1 cellular context compared by ENCODE assay signal in the genomic region with DNA sequence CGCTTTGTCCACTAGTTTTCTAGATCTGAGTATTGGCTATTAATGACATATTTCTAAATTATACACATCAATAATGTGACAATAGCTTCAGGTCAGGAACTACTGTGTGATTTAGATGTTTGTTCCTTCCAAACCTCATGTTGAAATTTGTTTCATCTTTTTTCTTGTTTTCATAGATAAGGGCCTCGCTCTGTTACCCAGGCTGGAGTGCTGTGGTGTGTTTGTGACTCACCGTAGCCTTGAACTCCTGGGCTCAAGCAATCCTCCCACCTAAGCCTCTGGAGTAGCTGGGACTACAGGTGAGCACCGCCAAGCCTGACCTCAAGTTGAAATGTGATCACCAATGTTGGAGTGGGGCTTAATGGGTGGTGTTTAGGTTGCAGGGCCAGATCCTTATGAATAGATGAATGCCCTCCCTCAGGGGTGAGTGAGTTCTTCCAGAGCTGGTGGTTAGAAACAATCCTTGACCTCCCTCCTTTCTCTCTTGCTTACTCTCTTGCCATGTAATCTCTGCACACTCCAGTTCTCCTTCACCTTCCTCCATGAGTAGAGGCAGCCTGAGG.
A peak's percentile ranks its signal among the peaks of the same experiment; 100 is the strongest.
TF ChIP-seq lines count a peak whose summit lies in the region.

No MANE protein-coding gene starts in this region.

TF ChIP-seq in HepG2, 621 proteins besides CTCF, POLR2A, EP300 and RAD21 (continued from another document and continues in another):
- TF ChIP-seq, protein P1, sequence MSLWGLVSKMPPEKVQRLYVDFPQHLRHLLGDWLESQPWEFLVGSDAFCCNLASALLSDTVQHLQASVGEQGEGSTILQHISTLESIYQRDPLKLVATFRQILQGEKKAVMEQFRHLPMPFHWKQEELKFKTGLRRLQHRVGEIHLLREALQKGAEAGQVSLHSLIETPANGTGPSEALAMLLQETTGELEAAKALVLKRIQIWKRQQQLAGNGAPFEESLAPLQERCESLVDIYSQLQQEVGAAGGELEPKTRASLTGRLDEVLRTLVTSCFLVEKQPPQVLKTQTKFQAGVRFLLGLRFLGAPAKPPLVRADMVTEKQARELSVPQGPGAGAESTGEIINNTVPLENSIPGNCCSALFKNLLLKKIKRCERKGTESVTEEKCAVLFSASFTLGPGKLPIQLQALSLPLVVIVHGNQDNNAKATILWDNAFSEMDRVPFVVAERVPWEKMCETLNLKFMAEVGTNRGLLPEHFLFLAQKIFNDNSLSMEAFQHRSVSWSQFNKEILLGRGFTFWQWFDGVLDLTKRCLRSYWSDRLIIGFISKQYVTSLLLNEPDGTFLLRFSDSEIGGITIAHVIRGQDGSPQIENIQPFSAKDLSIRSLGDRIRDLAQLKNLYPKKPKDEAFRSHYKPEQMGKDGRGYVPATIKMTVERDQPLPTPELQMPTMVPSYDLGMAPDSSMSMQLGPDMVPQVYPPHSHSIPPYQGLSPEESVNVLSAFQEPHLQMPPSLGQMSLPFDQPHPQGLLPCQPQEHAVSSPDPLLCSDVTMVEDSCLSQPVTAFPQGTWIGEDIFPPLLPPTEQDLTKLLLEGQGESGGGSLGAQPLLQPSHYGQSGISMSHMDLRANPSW (CRISPR knock-in tag; IDR thresholded peaks at IDR 0.05; ENCODE audit: borderline replicate concordance): no peak
- TF ChIP-seq BCL3 (CRISPR knock-in tag; IDR thresholded peaks at IDR 0.05): no peak
- TF ChIP-seq, protein P2, sequence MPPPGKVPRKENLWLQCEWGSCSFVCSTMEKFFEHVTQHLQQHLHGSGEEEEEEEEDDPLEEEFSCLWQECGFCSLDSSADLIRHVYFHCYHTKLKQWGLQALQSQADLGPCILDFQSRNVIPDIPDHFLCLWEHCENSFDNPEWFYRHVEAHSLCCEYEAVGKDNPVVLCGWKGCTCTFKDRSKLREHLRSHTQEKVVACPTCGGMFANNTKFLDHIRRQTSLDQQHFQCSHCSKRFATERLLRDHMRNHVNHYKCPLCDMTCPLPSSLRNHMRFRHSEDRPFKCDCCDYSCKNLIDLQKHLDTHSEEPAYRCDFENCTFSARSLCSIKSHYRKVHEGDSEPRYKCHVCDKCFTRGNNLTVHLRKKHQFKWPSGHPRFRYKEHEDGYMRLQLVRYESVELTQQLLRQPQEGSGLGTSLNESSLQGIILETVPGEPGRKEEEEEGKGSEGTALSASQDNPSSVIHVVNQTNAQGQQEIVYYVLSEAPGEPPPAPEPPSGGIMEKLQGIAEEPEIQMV (CRISPR knock-in tag; IDR thresholded peaks at IDR 0.05; ENCODE audit: low read depth): no peak
- peak; percentile 55; the same call in 1 of the 2 replicates for TF ChIP-seq MAX (IDR thresholded peaks at IDR 0.05)
- no peak for TF ChIP-seq HNRNPLL (IDR thresholded peaks at IDR 0.05; ENCODE audit: low read depth, low read length, poor library complexity, severe bottlenecking)
- TF ChIP-seq ZNF841 (CRISPR knock-in tag; IDR thresholded peaks at IDR 0.05; ENCODE audit: borderline replicate concordance): no peak
- TF ChIP-seq NFIB (CRISPR knock-in tag; IDR thresholded peaks at IDR 0.05; ENCODE audit: borderline replicate concordance): no peak
- TF ChIP-seq, protein P3, sequence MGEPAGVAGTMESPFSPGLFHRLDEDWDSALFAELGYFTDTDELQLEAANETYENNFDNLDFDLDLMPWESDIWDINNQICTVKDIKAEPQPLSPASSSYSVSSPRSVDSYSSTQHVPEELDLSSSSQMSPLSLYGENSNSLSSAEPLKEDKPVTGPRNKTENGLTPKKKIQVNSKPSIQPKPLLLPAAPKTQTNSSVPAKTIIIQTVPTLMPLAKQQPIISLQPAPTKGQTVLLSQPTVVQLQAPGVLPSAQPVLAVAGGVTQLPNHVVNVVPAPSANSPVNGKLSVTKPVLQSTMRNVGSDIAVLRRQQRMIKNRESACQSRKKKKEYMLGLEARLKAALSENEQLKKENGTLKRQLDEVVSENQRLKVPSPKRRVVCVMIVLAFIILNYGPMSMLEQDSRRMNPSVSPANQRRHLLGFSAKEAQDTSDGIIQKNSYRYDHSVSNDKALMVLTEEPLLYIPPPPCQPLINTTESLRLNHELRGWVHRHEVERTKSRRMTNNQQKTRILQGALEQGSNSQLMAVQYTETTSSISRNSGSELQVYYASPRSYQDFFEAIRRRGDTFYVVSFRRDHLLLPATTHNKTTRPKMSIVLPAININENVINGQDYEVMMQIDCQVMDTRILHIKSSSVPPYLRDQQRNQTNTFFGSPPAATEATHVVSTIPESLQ (CRISPR knock-in tag; conservative IDR thresholded peaks at IDR 0.05): no peak
- TF ChIP-seq SP5 (CRISPR knock-in tag; IDR thresholded peaks at IDR 0.05; ENCODE audit: borderline replicate concordance, low read depth): peak; percentile 71
- no peak; the same call in 1 of the 2 replicates for TF ChIP-seq ZBTB25 (CRISPR knock-in tag; IDR thresholded peaks at IDR 0.05)
- peak; percentile 68; the same call in 1 of the 2 replicates for TF ChIP-seq ZNF335 (CRISPR knock-in tag; IDR thresholded peaks at IDR 0.05)
- peak; percentile 95 for TF ChIP-seq PAXIP1 (CRISPR knock-in tag; conservative IDR thresholded peaks at IDR 0.05)
- no peak for TF ChIP-seq ZNF773 (CRISPR knock-in tag; IDR thresholded peaks at IDR 0.05; ENCODE audit: borderline replicate concordance)
- TF ChIP-seq ZSCAN20 (CRISPR knock-in tag; IDR thresholded peaks at IDR 0.05; ENCODE audit: borderline replicate concordance): no peak
- peak; percentile 76; the same call in 1 of the 2 replicates for TF ChIP-seq NR2F2 (IDR thresholded peaks at IDR 0.05; ENCODE audit: borderline replicate concordance, low read depth)
- no peak for TF ChIP-seq DR1 (CRISPR knock-in tag; IDR thresholded peaks at IDR 0.05)
- TF ChIP-seq SATB2 (CRISPR knock-in tag; IDR thresholded peaks at IDR 0.05): no peak; the same call in 1 of the 2 replicates
- TF ChIP-seq, protein P4, sequence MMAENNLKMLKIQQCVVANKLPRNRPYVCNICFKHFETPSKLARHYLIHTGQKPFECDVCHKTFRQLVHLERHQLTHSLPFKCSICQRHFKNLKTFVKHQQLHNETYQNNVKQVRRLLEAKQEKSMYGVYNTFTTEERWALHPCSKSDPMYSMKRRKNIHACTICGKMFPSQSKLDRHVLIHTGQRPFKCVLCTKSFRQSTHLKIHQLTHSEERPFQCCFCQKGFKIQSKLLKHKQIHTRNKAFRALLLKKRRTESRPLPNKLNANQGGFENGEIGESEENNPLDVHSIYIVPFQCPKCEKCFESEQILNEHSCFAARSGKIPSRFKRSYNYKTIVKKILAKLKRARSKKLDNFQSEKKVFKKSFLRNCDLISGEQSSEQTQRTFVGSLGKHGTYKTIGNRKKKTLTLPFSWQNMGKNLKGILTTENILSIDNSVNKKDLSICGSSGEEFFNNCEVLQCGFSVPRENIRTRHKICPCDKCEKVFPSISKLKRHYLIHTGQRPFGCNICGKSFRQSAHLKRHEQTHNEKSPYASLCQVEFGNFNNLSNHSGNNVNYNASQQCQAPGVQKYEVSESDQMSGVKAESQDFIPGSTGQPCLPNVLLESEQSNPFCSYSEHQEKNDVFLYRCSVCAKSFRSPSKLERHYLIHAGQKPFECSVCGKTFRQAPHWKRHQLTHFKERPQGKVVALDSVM (CRISPR knock-in tag; IDR thresholded peaks at IDR 0.05): peak; percentile 72
- TF ChIP-seq ZMYM2 (CRISPR knock-in tag; IDR thresholded peaks at IDR 0.05): peak; percentile 93
- no peak for TF ChIP-seq ZNF510 (CRISPR knock-in tag; IDR thresholded peaks at IDR 0.05; ENCODE audit: low read depth)
- TF ChIP-seq, protein P5, sequence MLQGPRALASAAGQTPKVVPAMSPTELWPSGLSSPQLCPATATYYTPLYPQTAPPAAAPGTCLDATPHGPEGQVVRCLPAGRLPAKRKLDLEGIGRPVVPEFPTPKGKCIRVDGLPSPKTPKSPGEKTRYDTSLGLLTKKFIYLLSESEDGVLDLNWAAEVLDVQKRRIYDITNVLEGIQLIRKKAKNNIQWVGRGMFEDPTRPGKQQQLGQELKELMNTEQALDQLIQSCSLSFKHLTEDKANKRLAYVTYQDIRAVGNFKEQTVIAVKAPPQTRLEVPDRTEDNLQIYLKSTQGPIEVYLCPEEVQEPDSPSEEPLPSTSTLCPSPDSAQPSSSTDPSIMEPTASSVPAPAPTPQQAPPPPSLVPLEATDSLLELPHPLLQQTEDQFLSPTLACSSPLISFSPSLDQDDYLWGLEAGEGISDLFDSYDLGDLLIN (CRISPR knock-in tag; IDR thresholded peaks at IDR 0.05; ENCODE audit: borderline replicate concordance): no peak
- no peak for TF ChIP-seq CC2D1A (CRISPR knock-in tag; IDR thresholded peaks at IDR 0.05)
- TF ChIP-seq ZBTB3 (CRISPR knock-in tag; IDR thresholded peaks at IDR 0.05; ENCODE audit: borderline replicate concordance, low read depth): no peak
- TF ChIP-seq HOXA9 (CRISPR knock-in tag; IDR thresholded peaks at IDR 0.05; ENCODE audit: borderline replicate concordance): no peak
- peak; percentile 64; the same call in 1 of the 2 replicates for TF ChIP-seq ZNF350 (CRISPR knock-in tag; IDR thresholded peaks at IDR 0.05; ENCODE audit: borderline replicate concordance, low read depth)
- TF ChIP-seq RBM22 (optimal IDR thresholded peaks at IDR 0.05; ENCODE audit: low read length): no peak
- TF ChIP-seq CREB1 (IDR thresholded peaks at IDR 0.05): no peak
- TF ChIP-seq CREB1 (CRISPR knock-in tag; IDR thresholded peaks at IDR 0.05): peak; percentile 80
- TF ChIP-seq TMF1 (CRISPR knock-in tag; IDR thresholded peaks at IDR 0.05; ENCODE audit: low read depth): no peak
- TF ChIP-seq, protein P6, sequence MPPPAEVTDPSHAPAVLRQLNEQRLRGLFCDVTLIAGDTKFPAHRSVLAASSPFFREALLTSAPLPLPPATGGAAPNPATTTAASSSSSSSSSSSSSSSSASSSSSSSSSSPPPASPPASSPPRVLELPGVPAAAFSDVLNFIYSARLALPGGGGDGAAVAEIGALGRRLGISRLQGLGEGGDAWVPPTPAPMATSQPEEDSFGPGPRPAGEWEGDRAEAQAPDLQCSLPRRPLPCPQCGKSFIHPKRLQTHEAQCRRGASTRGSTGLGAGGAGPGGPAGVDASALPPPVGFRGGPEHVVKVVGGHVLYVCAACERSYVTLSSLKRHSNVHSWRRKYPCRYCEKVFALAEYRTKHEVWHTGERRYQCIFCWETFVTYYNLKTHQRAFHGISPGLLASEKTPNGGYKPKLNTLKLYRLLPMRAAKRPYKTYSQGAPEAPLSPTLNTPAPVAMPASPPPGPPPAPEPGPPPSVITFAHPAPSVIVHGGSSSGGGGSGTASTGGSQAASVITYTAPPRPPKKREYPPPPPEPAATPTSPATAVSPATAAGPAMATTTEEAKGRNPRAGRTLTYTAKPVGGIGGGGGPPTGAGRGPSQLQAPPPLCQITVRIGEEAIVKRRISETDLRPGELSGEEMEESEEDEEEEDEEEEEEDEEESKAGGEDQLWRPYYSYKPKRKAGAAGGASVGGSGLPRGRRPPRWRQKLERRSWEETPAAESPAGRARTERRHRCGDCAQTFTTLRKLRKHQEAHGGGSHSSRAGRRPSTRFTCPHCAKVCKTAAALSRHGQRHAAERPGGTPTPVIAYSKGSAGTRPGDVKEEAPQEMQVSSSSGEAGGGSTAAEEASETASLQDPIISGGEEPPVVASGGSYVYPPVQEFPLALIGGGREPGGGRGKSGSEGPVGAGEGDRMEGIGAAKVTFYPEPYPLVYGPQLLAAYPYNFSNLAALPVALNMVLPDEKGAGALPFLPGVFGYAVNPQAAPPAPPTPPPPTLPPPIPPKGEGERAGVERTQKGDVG (CRISPR knock-in tag; IDR thresholded peaks at IDR 0.05; ENCODE audit: borderline replicate concordance): no peak
- TF ChIP-seq MIER3 (CRISPR knock-in tag; IDR thresholded peaks at IDR 0.05; ENCODE audit: borderline replicate concordance): peak; percentile 80
- no peak for TF ChIP-seq TFE3 (CRISPR knock-in tag; IDR thresholded peaks at IDR 0.05)
